In the genomic region with DNA sequence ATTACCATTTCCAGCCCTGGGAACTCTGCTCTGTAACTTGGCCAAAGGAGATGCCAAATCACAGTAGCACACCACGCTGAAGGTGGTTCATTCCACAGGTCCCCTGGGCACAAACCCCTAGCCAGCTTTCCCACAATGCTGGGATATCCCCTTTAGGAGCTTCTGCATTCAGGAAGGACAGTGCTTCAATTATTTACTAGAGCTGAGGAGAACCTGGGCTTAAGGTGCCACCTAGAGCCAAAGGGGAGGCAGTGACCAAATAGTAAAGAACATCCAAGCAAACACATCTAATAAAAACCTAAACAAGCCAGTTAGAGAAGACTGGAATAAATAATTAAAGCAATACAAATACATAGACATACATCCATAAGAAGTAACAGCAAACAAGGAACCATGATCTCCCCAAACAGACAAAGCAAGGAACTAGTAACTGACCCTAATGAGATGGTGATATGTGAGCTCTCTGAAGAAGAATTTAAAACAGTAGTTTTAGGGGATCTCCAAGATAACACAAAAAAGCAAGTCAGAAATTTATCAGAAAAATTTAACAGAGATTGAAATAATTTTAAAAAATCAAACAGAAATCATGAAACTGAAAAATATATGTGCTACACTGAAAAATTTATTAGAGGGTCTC, we compare ENCODE assay signal across 12 cellular contexts. TPM values are rescaled to one million over a fixed set of nuclear protein-coding genes. Genes with fewer than 3 reads are reported as not detected.
A peak's percentile ranks its signal among the peaks of the same experiment; 100 is the strongest.
DNase-seq lines count a peak whose midpoint lies in the region; ATAC-seq, FAIRE-seq and TF ChIP-seq lines count a peak whose summit lies in the region.
"Had no signal": no experiment of that assay in that cellular context is flagged by ENCODE, and none has a peak within 500 bp of the region (broad histone marks: within the 10 kb centered on the region; RNA-seq: fewer than 3 reads in every experiment).

No MANE protein-coding gene starts in this region.

- no peak overlapping the region for H2BK120ac ChIP-seq in H1 (replicated peaks; ENCODE audit: low read depth, low read length)

- H3K36me3 ChIP-seq in A673 (ENCODE audit: insufficient read depth, low read length, poor library complexity, severe bottlenecking) (no peaks in the 10 kb centered on the region), H1 (ENCODE audit: control insufficient read depth in 2 of 4, insufficient read depth in 4 of 4, low read length in 3 of 4) (no peaks in the 10 kb centered on the region), smooth muscle cell (ENCODE audit: low read depth) (no peaks in the 10 kb centered on the region)

- H3K27ac ChIP-seq in A673 (ENCODE audit: low read depth, low read length, poor library complexity, severe bottlenecking) (no peak overlapping the region), H1 (ENCODE audit: low read depth, low read length) (no peak overlapping the region), smooth muscle cell (ENCODE audit: low read depth) (no peak overlapping the region)

- ATAC-seq in HG03135 (IDR thresholded peaks at IDR 0.05; ENCODE audit: unreplicated experiment), result no peak
- ATAC-seq: natural killer cell had no signal

- FAIRE-seq in H1 (lab: Jason Lieb, UNC), result peak; percentile 87

- BruUV-seq in A673 (replicated peaks; lab: Mats Ljungman, UMichigan), result no TSS peak

- no peak overlapping the region for H2BK12ac ChIP-seq in H1 (ENCODE audit: low read depth, low read length)

- no peaks in the 10 kb centered on the region for H4K20me1 ChIP-seq in H1 (replicated peaks in 1 of 2; ENCODE audit: control insufficient read depth in 1 of 2, insufficient read depth in 2 of 2, low read length in 2 of 2)
- H4K20me1 ChIP-seq in smooth muscle cell (ENCODE audit: low read depth), result no peaks in the 10 kb centered on the region

- TF ChIP-seq POLR2A in H1 (IDR thresholded peaks at IDR 0.05; ENCODE audit: control extremely low read depth in 1 of 2, low read depth in 2 of 2, low read length in 2 of 2), result no peak

- H3K79me2 ChIP-seq in H1 (ENCODE audit: control insufficient read depth in 1 of 2, insufficient read depth in 2 of 2, low read length in 2 of 2) (no peaks in the 10 kb centered on the region), smooth muscle cell (ENCODE audit: low read depth) (no peaks in the 10 kb centered on the region)

- H4K8ac ChIP-seq in H1 (ENCODE audit: extremely low read depth, insufficient read depth, low read length), result no peak overlapping the region

- H3K4me1 ChIP-seq in A673 (ENCODE audit: insufficient read depth, low read length, poor library complexity, severe bottlenecking) (no peaks in the 10 kb centered on the region), H1 (replicated peaks in 1 of 4; ENCODE audit: control insufficient read depth in 3 of 4, insufficient read depth in 4 of 4, low read length in 3 of 4) (peaks cover 0 to 2% (median 0%) of the 10 kb centered on the region in 4 experiments; a peak in 2 of 7 replicates), smooth muscle cell (ENCODE audit: low read depth) (no peaks in the 10 kb centered on the region)

- H4K91ac ChIP-seq in H1 (replicated peaks; ENCODE audit: insufficient read length, low read length), result peak overlapping the region; percentile 47

- WGBS in H1 (ENCODE audit: extremely low coverage in 1 of 2, insufficient coverage in 1 of 2, insufficient read length in 1 of 2, insufficient replicate concordance in 2 of 2, low coverage in 1 of 2, low lambda C conversion rate in 2 of 2, missing lambda C conversion rate in 1 of 2), 2 experiments, result 41% methylated on average over 1 of the region's 1 CpG; no CpG with 5 or more reads in 1 of the 2 experiments
- 35% methylated on average over 1 of the region's 1 CpG for WGBS in smooth muscle cell (ENCODE audit: low lambda C conversion rate)

- peak overlapping the region; percentile 40; the same call in 1 of the 2 replicates for H2BK15ac ChIP-seq in H1 (ENCODE audit: low read length)

- H3K4me3 ChIP-seq in A673 (ENCODE audit: low read depth, low read length, poor library complexity, severe bottlenecking) (no peak overlapping the region), GM12875 (ENCODE audit: low read depth, low read length) (no peak overlapping the region), H1 (ENCODE audit: extremely low read depth in 1 of 4, insufficient read depth in 2 of 4, low read depth in 3 of 4, low read length in 4 of 4) (no peak overlapping the region), smooth muscle cell (no peak overlapping the region)

- no peaks in the 10 kb centered on the region for H3K79me1 ChIP-seq in H1 (ENCODE audit: low read depth, low read length)

- no peak overlapping the region for H4K5ac ChIP-seq in H1 (ENCODE audit: insufficient read length, low read depth, low read length)

- H3K56ac ChIP-seq in H1 (replicated peaks; ENCODE audit: insufficient read length, low read depth, low read length), result no peak overlapping the region

- TF ChIP-seq CTCF in A673 (conservative IDR thresholded peaks at IDR 0.05; ENCODE audit: low read depth, low read length), result 0 out of 2 replicates have a peak, but pooled peaks have one; percentile 18
- TF ChIP-seq CTCF in GM12875 (IDR thresholded peaks at IDR 0.05; ENCODE audit: borderline replicate concordance, insufficient read depth, low read depth, low read length), result peak; percentile 48; the same call in 1 of the 2 replicates
- TF ChIP-seq CTCF in H1 (IDR thresholded peaks at IDR 0.05; ENCODE audit: control extremely low read depth in 1 of 3, insufficient read depth in 1 of 3, low read depth in 1 of 3, low read length in 3 of 3), result peak in 2 of 3 experiments; percentile 62 to 74; a peak in 3 of 4 replicates
- no peak for TF ChIP-seq CTCF in smooth muscle cell (IDR thresholded peaks at IDR 0.05; ENCODE audit: borderline replicate concordance, insufficient read depth, poor library complexity, severe bottlenecking)

- H3K4me2 ChIP-seq in H1 (ENCODE audit: insufficient read depth in 1 of 2, low read depth in 2 of 2, low read length in 2 of 2) (no peak overlapping the region), smooth muscle cell (no peak overlapping the region)

- no peak overlapping the region for H2AK5ac ChIP-seq in H1 (ENCODE audit: low read depth, low read length)

- H2AFZ ChIP-seq in H1 (ENCODE audit: low read length) (peak overlapping the region; percentile 88), smooth muscle cell (ENCODE audit: low read depth) (no peak overlapping the region)

- peak; percentile 84 to 88 for TF ChIP-seq RAD21 in H1 (IDR thresholded peaks at IDR 0.05 in 1 of 2, conservative IDR thresholded peaks at IDR 0.05 in 1 of 2; ENCODE audit: low read depth in 2 of 2, low read length in 2 of 2)

- TF ChIP-seq EP300 in H1 (IDR thresholded peaks at IDR 0.05; ENCODE audit: borderline replicate concordance in 1 of 2, low read depth in 2 of 2, low read length in 2 of 2), result no peak

- intact Hi-C loops in A673 (cut with micrococcal nuclease; ENCODE audit: unreplicated experiment), result no loop called here

- H3K18ac ChIP-seq in H1 (ENCODE audit: extremely low read depth, low read length), result no peak overlapping the region

- H3K9me3 ChIP-seq in A673 (ENCODE audit: low read depth, low read length, poor library complexity, severe bottlenecking) (peaks cover 8% of the 10 kb centered on the region), H1 (ENCODE audit: insufficient read depth in 2 of 2, low read depth in 1 of 2, low read length in 1 of 2) (no peaks in the 10 kb centered on the region), smooth muscle cell (replicated peaks; ENCODE audit: low read depth) (no peaks in the 10 kb centered on the region)

- H3K27me3 ChIP-seq in A673 (replicated peaks; ENCODE audit: insufficient read depth, low read depth, low read length, poor library complexity) (no peaks in the 10 kb centered on the region), H1 (replicated peaks in 1 of 4; ENCODE audit: control insufficient read depth in 3 of 4, extremely low read depth in 1 of 4, insufficient read depth in 3 of 4, low read length in 3 of 4) (no peaks in the 10 kb centered on the region), smooth muscle cell (ENCODE audit: low read depth) (no peaks in the 10 kb centered on the region)

- H3K9ac ChIP-seq in H1 (replicated peaks in 1 of 4; ENCODE audit: extremely low read depth in 1 of 4, low read depth in 3 of 4, low read length in 3 of 4), result no peak overlapping the region
- no peak overlapping the region for H3K9ac ChIP-seq in smooth muscle cell (ENCODE audit: low read depth)

- H3K14ac ChIP-seq in H1 (ENCODE audit: insufficient read length), result no peak overlapping the region

- CTCF ChIA-PET in A673 (lab: Charles Lee) (no interaction called here), H1 (lab: Charles Lee; ENCODE audit: partially characterized antibody) (interaction anchor here (0.6 to 6.2 kb wide), 26 partner anchors 10 to 396 kb away, joined by 3 to 78 read pairs (median 4); no protein-coding TSS in a partner anchor)

- DNase-seq in A673 (ENCODE audit: low spot score) (no peak), NAMALWA (ENCODE audit: low spot score) (peak; percentile 21), H1 (ENCODE audit: low read depth in 1 of 2, low spot score in 2 of 2) (no peak), smooth muscle cell (lab: John Stamatoyannopoulos, UW; ENCODE audit: unreplicated experiment) (no peak), activated gamma-delta T cell treated with Interleukin-2 at 50 U/mL for 16 hours (no peak), NCI-H2196 treated with DMSO at 0.1 percent for 48 hours (lab: John Stamatoyannopoulos, UW; ENCODE audit: unreplicated experiment) (no peak)
- DNase-seq: activated T-cell treated with anti-CD3 and anti-CD28 coated beads, Interleukin-2, amount 50 U/mL, for 1 hour; hippocampal formation; natural killer cell; substantia nigra had no signal

- no peak overlapping the region for H3K23ac ChIP-seq in H1 (ENCODE audit: insufficient read length)

- H3K4ac ChIP-seq in H1 (replicated peaks; ENCODE audit: insufficient read length, low read depth, low read length), result no peak overlapping the region

- no peaks in the 10 kb centered on the region for H3F3A ChIP-seq in smooth muscle cell (ENCODE audit: low read depth)

- no peaks in the 10 kb centered on the region for H3K23me2 ChIP-seq in H1 (ENCODE audit: low read depth, low read length)

- POLR2A ChIA-PET in A673 (lab: Charles Lee; ENCODE audit: low non-redundant PET), result no interaction called here
- POLR2A ChIA-PET in H1 (lab: Charles Lee; ENCODE audit: partially characterized antibody), result interaction anchor here (0.6 to 0.9 kb wide), 2 partner anchors 17 to 1886 kb away, joined by 3 to 4 read pairs; no protein-coding TSS in a partner anchor

- H2BK20ac ChIP-seq in H1 (ENCODE audit: low read length), result no peak overlapping the region

- H2BK5ac ChIP-seq in H1 (ENCODE audit: low read depth, low read length), result no peak overlapping the region

RNA-seq across cellular contexts. Expression of a gene that starts 14.6 kb away (rescaled TPM):
- total RNA-seq in A673 (2021) (0.77 and 0.79 TPM in 2 replicates), smooth muscle cell (not detected in 2 replicates)
- 0.08 and 0.15 TPM in 2 replicates for total RNA-seq in H1 (2021; fragmentation: NEBNext Ultra II Directional; extraction: Animal tissue kit (Norgen Biotek cat#: 25700))
- polyA plus RNA-seq in H1 (2011; rRNA removed) (0.02 TPM in 2 replicates), smooth muscle cell (not detected in 2 replicates)
- 0.01 TPM for polyA plus RNA-seq in H1 (2011; cell fraction: cytosol; rRNA removed)
- 0.04 TPM for polyA plus RNA-seq in H1 (2011; cell fraction: nucleus; rRNA removed)
- polyA plus RNA-seq in H1 (2012, experiment 1 of 2), result 0.04 to 0.18 TPM (median 0.08 TPM) in 3 of 4 replicates, not detected in the other
- polyA plus RNA-seq in H1 (2012, experiment 2 of 2), result not detected
- 0.04 TPM for polyA plus RNA-seq in H1 (2013, experiment 1 of 2)
- polyA plus RNA-seq in H1 (2013, experiment 2 of 2), result not detected
- polyA minus RNA-seq in H1 (2011; rRNA and poly(A)+ RNA removed), result 0.03 and 0.12 TPM in 2 replicates
- polyA minus RNA-seq in H1 (2011; cell fraction: cytosol; rRNA and poly(A)+ RNA removed), result not detected
- not detected for polyA minus RNA-seq in H1 (2011; cell fraction: nucleus; rRNA and poly(A)+ RNA removed)
- total RNA-seq: natural killer cell had no signal
